In the genomic region with DNA sequence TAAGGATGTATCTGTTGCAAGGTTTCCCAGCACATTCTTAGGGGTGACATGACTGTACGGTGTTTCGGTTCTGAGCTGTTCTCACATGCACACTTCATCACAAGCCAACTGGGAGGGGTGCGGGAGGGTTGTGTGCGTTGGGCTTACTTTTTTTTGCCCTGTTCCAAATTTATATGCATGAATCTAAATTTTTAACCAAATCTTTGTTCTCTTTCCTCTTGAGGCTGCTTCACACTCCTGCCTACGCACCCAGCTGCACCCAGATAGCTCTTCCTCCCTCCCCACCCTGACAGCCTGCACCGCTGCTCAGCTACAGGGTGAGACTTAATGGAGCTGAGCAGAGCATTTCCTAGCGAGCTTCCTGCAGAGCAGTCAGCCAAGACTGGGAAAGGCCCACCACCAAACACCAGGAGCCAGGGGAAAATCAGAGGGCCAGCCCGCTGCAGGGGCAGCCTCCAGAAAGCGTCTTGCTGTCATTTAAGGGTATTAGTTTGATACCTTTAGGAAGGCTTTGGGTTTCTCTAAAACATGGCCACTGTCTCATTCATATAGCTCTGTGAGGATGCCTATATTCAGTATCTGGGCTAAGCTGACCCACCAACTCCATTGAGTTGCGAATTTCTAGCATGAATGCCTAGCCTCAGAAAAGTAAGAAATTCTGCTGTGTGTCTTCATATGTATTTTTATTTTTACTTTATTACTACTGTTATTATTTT, we compare ENCODE assay signal across 11 cellular contexts.
DNase-seq lines count a peak whose midpoint lies in the region; ATAC-seq, FAIRE-seq and TF ChIP-seq lines count a peak whose summit lies in the region.
"Had no signal": no experiment of that assay in that cellular context is flagged by ENCODE, and none has a peak within 500 bp of the region (broad histone marks: within the 10 kb centered on the region; RNA-seq: fewer than 3 reads in every experiment).

No MANE protein-coding gene starts in this region.

- BruUV-seq in IMR-90 (replicated peaks; lab: Mats Ljungman, UMichigan): no TSS peak

- no peak for TF ChIP-seq CTCF in IMR-90 (conservative IDR thresholded peaks at IDR 0.05; ENCODE audit: low read depth, low read length)

- H3K56ac ChIP-seq in IMR-90 (ENCODE audit: extremely low read depth, insufficient read depth, low read length): no peak overlapping the region

- H4K8ac ChIP-seq in IMR-90 (ENCODE audit: low read depth in 2 of 2, low read length in 2 of 2): no peak overlapping the region

- no peak overlapping the region for H2BK15ac ChIP-seq in IMR-90 (ENCODE audit: low read depth, low read length)

- H4K5ac ChIP-seq in IMR-90 (ENCODE audit: low read depth, low read length): no peak overlapping the region

- H2BK120ac ChIP-seq in IMR-90 (ENCODE audit: low read depth, low read length): no peak overlapping the region

- H3K4me3 ChIP-seq in IMR-90 (ENCODE audit: insufficient read depth, low read depth, low read length): no peak overlapping the region
- H3K4me3 ChIP-seq: A549 had no signal

- no peak for TF ChIP-seq POLR2A in IMR-90 (IDR thresholded peaks at IDR 0.05; ENCODE audit: low read depth, low read length)

- H3K9me1 ChIP-seq in IMR-90 (ENCODE audit: insufficient read depth, low read length): no peaks in the 10 kb centered on the region

- H3K4me1 Mint-ChIP-seq in activated CD4-positive, alpha-beta T cell treated with anti-CD3 and anti-CD28 coated beads, Interleukin-2, amount 10 ng/mL, durations not matched to agents 24 days and 14 days: peaks cover 3% of the 10 kb centered on the region

- H3K36me3 ChIP-seq in IMR-90 (ENCODE audit: control insufficient read depth, insufficient read depth, low read length): no peaks in the 10 kb centered on the region

- no peaks in the 10 kb centered on the region for H3K9me3 Mint-ChIP-seq in activated CD4-positive, alpha-beta T cell treated with anti-CD3 and anti-CD28 coated beads, Interleukin-2, amount 10 ng/mL, durations not matched to agents 24 days and 14 days

- no peak overlapping the region for H3K4me2 ChIP-seq in IMR-90 (ENCODE audit: low read depth, low read length)
- H3K4me2 ChIP-seq: A549 had no signal

- ATAC-seq in HG02588 (IDR thresholded peaks at IDR 0.05; ENCODE audit: unreplicated experiment): peak; percentile 94
- no peak for ATAC-seq in IMR-90 (ENCODE audit: low read depth)
- ATAC-seq: A549 had no signal

- no peaks in the 10 kb centered on the region; the same call in 1 of the 2 replicates for H3K27me3 ChIP-seq in IMR-90 (ENCODE audit: control insufficient read depth, insufficient read depth, low read length)

- H3K27ac Mint-ChIP-seq in activated CD4-positive, alpha-beta T cell treated with anti-CD3 and anti-CD28 coated beads, Interleukin-2, amount 10 ng/mL, durations not matched to agents 24 days and 14 days: peak overlapping the region; percentile 16

- peak overlapping the region; percentile 24 for H3K4me3 Mint-ChIP-seq in activated CD4-positive, alpha-beta T cell treated with anti-CD3 and anti-CD28 coated beads, Interleukin-2, amount 10 ng/mL, durations not matched to agents 24 days and 14 days

- no peak for FAIRE-seq in HTR-8/SVneo (lab: Jason Lieb, UNC)
- FAIRE-seq: A549, H1 had no signal

- H3K27ac ChIP-seq in IMR-90 (ENCODE audit: insufficient read depth, low read length): no peak overlapping the region
- H3K27ac ChIP-seq: A549 had no signal

- no peaks in the 10 kb centered on the region for H3K79me1 ChIP-seq in IMR-90 (ENCODE audit: low read depth in 1 of 2, low read length in 2 of 2)

- peak overlapping the region; percentile 49 for H2AFZ ChIP-seq in IMR-90 (replicated peaks; ENCODE audit: low read length, poor library complexity)

- H3K4ac ChIP-seq in IMR-90 (ENCODE audit: low read depth, low read length): no peak overlapping the region

- DNase-seq in activated CD4-positive, alpha-beta T cell treated with anti-CD3 and anti-CD28 coated beads, Interleukin-2, amount 10 ng/mL, durations not matched to agents 24 days and 14 days: no peak
- no peak for DNase-seq in activated CD4-positive, alpha-beta T cell treated with anti-CD3 and anti-CD28 coated beads, Interleukin-2, amount 50 U/mL, for 4 hours
- no peak for DNase-seq in IMR-90
- DNase-seq in stimulated activated CD4-positive, alpha-beta T cell treated with anti-CD3 and anti-CD28 coated beads, TNF-alpha, amount 100 ng/mL, for 48 hours (ENCODE audit: low read depth in 3 of 3): peak in 2 of 3 donors; percentile 9 to 23
- no peak for DNase-seq in HTR-8/SVneo (ENCODE audit: insufficient read length, low spot score)
- DNase-seq in UCSD-AML1 (lab: John Stamatoyannopoulos, UW; ENCODE audit: unreplicated experiment): no peak
- DNase-seq in retina: no peak
- DNase-seq: NK-92 treated with Interleukin-12 subunit alpha and Interleukin-12 subunit beta, amount 100 ng/mL, for 24 hours had no signal

- H2BK5ac ChIP-seq in IMR-90 (ENCODE audit: low read depth, low read length, poor library complexity, severe bottlenecking): no peak overlapping the region

- intact Hi-C loops in activated CD4-positive, alpha-beta T cell treated with anti-CD3 and anti-CD28 coated beads, Interleukin-2, amount 10 ng/mL, durations not matched to agents 24 days and 14 days (cut with micrococcal nuclease): no loop called here
- intact Hi-C loops in IMR-90 (cut with micrococcal nuclease): no loop called here

- H3K36me3 Mint-ChIP-seq in activated CD4-positive, alpha-beta T cell treated with anti-CD3 and anti-CD28 coated beads, Interleukin-2, amount 10 ng/mL, durations not matched to agents 24 days and 14 days (ENCODE audit: low read depth): no peaks in the 10 kb centered on the region

- no peak overlapping the region for H3K23ac ChIP-seq in IMR-90 (ENCODE audit: low read depth, low read length)

- no peak overlapping the region for H4K91ac ChIP-seq in IMR-90 (ENCODE audit: insufficient read depth, low read depth, low read length)

- H2AK5ac ChIP-seq in IMR-90 (ENCODE audit: low read depth, low read length): no peak overlapping the region

- H3K9me3 ChIP-seq in IMR-90 (ENCODE audit: control insufficient read depth, insufficient read depth, low read length): no peaks in the 10 kb centered on the region
- H3K9me3 ChIP-seq: A549 had no signal

- H3K9ac ChIP-seq in IMR-90 (ENCODE audit: low read depth, low read length): no peak overlapping the region

- H2AK9ac ChIP-seq in IMR-90 (replicated peaks; ENCODE audit: low read depth, low read length, poor library complexity): no peak overlapping the region

- dilution Hi-C loops in IMR-90 (cut with HindIII; ENCODE audit: low sequenced_read_pairs, unreplicated experiment): no loop called here

- peaks cover 5% of the 10 kb centered on the region for H3K27me3 Mint-ChIP-seq in activated CD4-positive, alpha-beta T cell treated with anti-CD3 and anti-CD28 coated beads, Interleukin-2, amount 10 ng/mL, durations not matched to agents 24 days and 14 days

- WGBS in IMR-90 (ENCODE audit: extremely low coverage in 2 of 2, insufficient read length in 1 of 2), 2 experiments: no CpG with 5 or more reads among the region's 10 CpGs

- in situ Hi-C loops in IMR-90 (cut with MboI; ENCODE audit: low sequenced_read_pairs): no loop called here

- no peak for TF ChIP-seq RAD21 in IMR-90 (IDR thresholded peaks at IDR 0.05; ENCODE audit: low read length)

- H3K14ac ChIP-seq in IMR-90 (replicated peaks; ENCODE audit: low read depth, low read length): no peak overlapping the region

- H2BK20ac ChIP-seq in IMR-90 (ENCODE audit: low read depth, low read length): no peak overlapping the region

- H4K20me1 ChIP-seq in IMR-90 (ENCODE audit: insufficient read depth, low read length): no peaks in the 10 kb centered on the region

- no peak overlapping the region for H3K18ac ChIP-seq in IMR-90 (ENCODE audit: low read depth, low read length)

- CTCF ChIA-PET in IMR-90 (lab: Yijun Ruan, JAX): no interaction called here

- H3K4me1 ChIP-seq in IMR-90 (ENCODE audit: control insufficient read depth, insufficient read depth, low read length): no peaks in the 10 kb centered on the region

- POLR2A ChIA-PET in IMR-90 (lab: Charles Lee; ENCODE audit: unreplicated experiment): no interaction called here

TF ChIP-seq in IMR-90, 13 proteins besides CTCF, POLR2A, EP300 and RAD21:
- TF ChIP-seq RFX5 (IDR thresholded peaks at IDR 0.05; ENCODE audit: low read depth, low read length) (no peak), BHLHE40 (IDR thresholded peaks at IDR 0.05; ENCODE audit: low read depth, low read length) (no peak), MAZ (IDR thresholded peaks at IDR 0.05; ENCODE audit: borderline replicate concordance, low read depth, low read length) (no peak), CEBPB (IDR thresholded peaks at IDR 0.05; ENCODE audit: low read depth, low read length) (no peak), CHD1 (IDR thresholded peaks at IDR 0.05; ENCODE audit: low read depth, low read length) (no peak), MXI1 (IDR thresholded peaks at IDR 0.05; ENCODE audit: borderline replicate concordance, low read depth, low read length) (no peak), RCOR1 (IDR thresholded peaks at IDR 0.05; ENCODE audit: insufficient replicate concordance, low read length) (no peak), SMC3 (IDR thresholded peaks at IDR 0.05; ENCODE audit: low read depth, low read length) (no peak), FOS (IDR thresholded peaks at IDR 0.05; ENCODE audit: low read depth, low read length) (no peak), MAFK (IDR thresholded peaks at IDR 0.05; ENCODE audit: low read depth, low read length) (no peak), NFE2L2 (IDR thresholded peaks at IDR 0.05; ENCODE audit: low read depth, low read length) (no peak), ELK1 (IDR thresholded peaks at IDR 0.05; ENCODE audit: borderline replicate concordance, low read depth, low read length) (no peak)
- TF ChIP-seq, protein P1, sequence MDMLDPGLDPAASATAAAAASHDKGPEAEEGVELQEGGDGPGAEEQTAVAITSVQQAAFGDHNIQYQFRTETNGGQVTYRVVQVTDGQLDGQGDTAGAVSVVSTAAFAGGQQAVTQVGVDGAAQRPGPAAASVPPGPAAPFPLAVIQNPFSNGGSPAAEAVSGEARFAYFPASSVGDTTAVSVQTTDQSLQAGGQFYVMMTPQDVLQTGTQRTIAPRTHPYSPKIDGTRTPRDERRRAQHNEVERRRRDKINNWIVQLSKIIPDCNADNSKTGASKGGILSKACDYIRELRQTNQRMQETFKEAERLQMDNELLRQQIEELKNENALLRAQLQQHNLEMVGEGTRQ (IDR thresholded peaks at IDR 0.05; ENCODE audit: low read depth, low read length): no peak

Comparison
In these comparisons a context has a peak if more than half of its experiments do, and no peak if none do; other contexts are left out.
1. DNase-seq: peak in stimulated activated CD4-positive, alpha-beta T cell treated with anti-CD3 and anti-CD28 coated beads, TNF-alpha, amount 100 ng/mL, for 48 hours (2 of 3); none in activated CD4-positive, alpha-beta T cell treated with anti-CD3 and anti-CD28 coated beads, Interleukin-2, amount 10 ng/mL, durations not matched to agents 24 days and 14 days (single experiment), activated CD4-positive, alpha-beta T cell treated with anti-CD3 and anti-CD28 coated beads, Interleukin-2, amount 50 U/mL, for 4 hours (0 of 2), IMR-90 (single experiment), HTR-8/SVneo (single experiment), UCSD-AML1 (single experiment) and retina (single experiment).